1 cellular context compared by ENCODE assay signal in the genomic region with DNA sequence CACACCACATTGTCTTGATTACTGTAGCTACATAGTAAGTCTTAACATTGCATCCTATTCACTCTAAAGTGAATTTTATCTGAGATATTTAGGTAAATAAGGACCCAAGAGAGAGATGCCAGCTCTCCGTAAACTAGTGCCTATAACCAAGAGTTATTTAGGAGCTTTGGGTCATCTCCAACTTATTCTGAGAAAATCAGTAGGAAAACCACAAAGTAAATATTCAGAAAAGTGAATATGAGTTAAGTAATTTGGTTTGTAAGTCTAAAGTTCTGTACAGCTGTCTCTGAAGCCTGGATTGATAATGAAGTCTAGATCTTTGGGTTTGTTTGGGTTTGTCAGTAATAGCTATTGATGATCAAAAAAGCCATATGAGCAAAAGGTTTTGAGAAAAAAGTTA.
TF ChIP-seq lines count a peak whose summit lies in the region.

No MANE protein-coding gene starts in this region.

TF ChIP-seq in WTC11, 78 proteins besides CTCF, POLR2A, EP300 and RAD21 (continued from another document):
- TF ChIP-seq, protein P1, sequence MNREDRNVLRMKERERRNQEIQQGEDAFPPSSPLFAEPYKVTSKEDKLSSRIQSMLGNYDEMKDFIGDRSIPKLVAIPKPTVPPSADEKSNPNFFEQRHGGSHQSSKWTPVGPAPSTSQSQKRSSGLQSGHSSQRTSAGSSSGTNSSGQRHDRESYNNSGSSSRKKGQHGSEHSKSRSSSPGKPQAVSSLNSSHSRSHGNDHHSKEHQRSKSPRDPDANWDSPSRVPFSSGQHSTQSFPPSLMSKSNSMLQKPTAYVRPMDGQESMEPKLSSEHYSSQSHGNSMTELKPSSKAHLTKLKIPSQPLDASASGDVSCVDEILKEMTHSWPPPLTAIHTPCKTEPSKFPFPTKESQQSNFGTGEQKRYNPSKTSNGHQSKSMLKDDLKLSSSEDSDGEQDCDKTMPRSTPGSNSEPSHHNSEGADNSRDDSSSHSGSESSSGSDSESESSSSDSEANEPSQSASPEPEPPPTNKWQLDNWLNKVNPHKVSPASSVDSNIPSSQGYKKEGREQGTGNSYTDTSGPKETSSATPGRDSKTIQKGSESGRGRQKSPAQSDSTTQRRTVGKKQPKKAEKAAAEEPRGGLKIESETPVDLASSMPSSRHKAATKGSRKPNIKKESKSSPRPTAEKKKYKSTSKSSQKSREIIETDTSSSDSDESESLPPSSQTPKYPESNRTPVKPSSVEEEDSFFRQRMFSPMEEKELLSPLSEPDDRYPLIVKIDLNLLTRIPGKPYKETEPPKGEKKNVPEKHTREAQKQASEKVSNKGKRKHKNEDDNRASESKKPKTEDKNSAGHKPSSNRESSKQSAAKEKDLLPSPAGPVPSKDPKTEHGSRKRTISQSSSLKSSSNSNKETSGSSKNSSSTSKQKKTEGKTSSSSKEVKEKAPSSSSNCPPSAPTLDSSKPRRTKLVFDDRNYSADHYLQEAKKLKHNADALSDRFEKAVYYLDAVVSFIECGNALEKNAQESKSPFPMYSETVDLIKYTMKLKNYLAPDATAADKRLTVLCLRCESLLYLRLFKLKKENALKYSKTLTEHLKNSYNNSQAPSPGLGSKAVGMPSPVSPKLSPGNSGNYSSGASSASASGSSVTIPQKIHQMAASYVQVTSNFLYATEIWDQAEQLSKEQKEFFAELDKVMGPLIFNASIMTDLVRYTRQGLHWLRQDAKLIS (CRISPR knock-in tag; IDR thresholded peaks at IDR 0.05; ENCODE audit: borderline replicate concordance) = no peak
- TF ChIP-seq, protein P2, sequence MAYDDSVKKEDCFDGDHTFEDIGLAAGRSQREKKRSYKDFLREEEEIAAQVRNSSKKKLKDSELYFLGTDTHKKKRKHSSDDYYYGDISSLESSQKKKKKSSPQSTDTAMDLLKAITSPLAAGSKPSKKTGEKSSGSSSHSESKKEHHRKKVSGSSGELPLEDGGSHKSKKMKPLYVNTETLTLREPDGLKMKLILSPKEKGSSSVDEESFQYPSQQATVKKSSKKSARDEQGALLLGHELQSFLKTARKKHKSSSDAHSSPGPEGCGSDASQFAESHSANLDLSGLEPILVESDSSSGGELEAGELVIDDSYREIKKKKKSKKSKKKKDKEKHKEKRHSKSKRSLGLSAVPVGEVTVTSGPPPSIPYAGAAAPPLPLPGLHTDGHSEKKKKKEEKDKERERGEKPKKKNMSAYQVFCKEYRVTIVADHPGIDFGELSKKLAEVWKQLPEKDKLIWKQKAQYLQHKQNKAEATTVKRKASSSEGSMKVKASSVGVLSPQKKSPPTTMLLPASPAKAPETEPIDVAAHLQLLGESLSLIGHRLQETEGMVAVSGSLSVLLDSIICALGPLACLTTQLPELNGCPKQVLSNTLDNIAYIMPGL (CRISPR knock-in tag; IDR thresholded peaks at IDR 0.05) = no peak
- TF ChIP-seq FOXJ3 (CRISPR knock-in tag; IDR thresholded peaks at IDR 0.05; ENCODE audit: borderline replicate concordance) = no peak
- TF ChIP-seq ATF1 (CRISPR knock-in tag; IDR thresholded peaks at IDR 0.05) = no peak
- no peak for TF ChIP-seq GTF2I (CRISPR knock-in tag; conservative IDR thresholded peaks at IDR 0.05)
- no peak for TF ChIP-seq TEAD4 (CRISPR knock-in tag; IDR thresholded peaks at IDR 0.05)
- TF ChIP-seq ZNF317 (CRISPR knock-in tag; IDR thresholded peaks at IDR 0.05; ENCODE audit: borderline replicate concordance, low read depth) = no peak
- TF ChIP-seq ZNF219 (CRISPR knock-in tag; IDR thresholded peaks at IDR 0.05; ENCODE audit: borderline replicate concordance) = no peak
- TF ChIP-seq NR2C2 (CRISPR knock-in tag; IDR thresholded peaks at IDR 0.05) = no peak
- no peak for TF ChIP-seq ZNF423 (CRISPR knock-in tag; IDR thresholded peaks at IDR 0.05)
- no peak for TF ChIP-seq RELA (CRISPR knock-in tag; IDR thresholded peaks at IDR 0.05; ENCODE audit: borderline replicate concordance)
- TF ChIP-seq TCF7 (CRISPR knock-in tag; IDR thresholded peaks at IDR 0.05; ENCODE audit: low read depth) = no peak
- no peak for TF ChIP-seq ETV6 (CRISPR knock-in tag; IDR thresholded peaks at IDR 0.05)
